In genomic region chr9:2613730-2614271, GRCh38 we compare ENCODE assay signal across 16 cellular contexts. TPM values are rescaled to one million over a fixed set of nuclear protein-coding genes. Genes with fewer than 3 reads are reported as not detected.
DNase-seq lines count a peak whose midpoint lies in the region; ATAC-seq and TF ChIP-seq lines count a peak whose summit lies in the region.
"Had no signal": no experiment of that assay in that cellular context is flagged by ENCODE, and none has a peak within 500 bp of the region (broad histone marks: within the 10 kb centered on the region; RNA-seq: fewer than 3 reads in every experiment).

No MANE protein-coding gene starts in this region.

- no peak overlapping the region for H4K5ac ChIP-seq in H9 (ENCODE audit: insufficient read length, low read depth, low read length)

- no peaks in the 10 kb centered on the region for H4K20me1 ChIP-seq in H9 (ENCODE audit: control insufficient read depth, insufficient read depth, insufficient read length)

- no peaks in the 10 kb centered on the region for H3K79me1 ChIP-seq in H9 (ENCODE audit: insufficient read depth, low read depth, low read length, poor library complexity, severe bottlenecking)

- H3K4me3 Mint-ChIP-seq in H9 (peak overlapping the region in 1 of 2 experiments; percentile 6; a peak in 1 of 5 replicates), nephron progenitor cell (no peak overlapping the region), endothelial cell (ENCODE audit: unreplicated experiment) (no peak overlapping the region)
- H3K4me3 Mint-ChIP-seq: brain had no signal

- no peak overlapping the region for H2AFZ ChIP-seq in H9 (ENCODE audit: low read length)

- H3K9me3 Mint-ChIP-seq in H9 (peaks cover 0 to 4% of the 10 kb centered on the region in 2 experiments; a peak in 1 of 5 replicates), nephron progenitor cell (peaks cover 6% of the 10 kb centered on the region), endothelial cell (ENCODE audit: unreplicated experiment) (no peaks in the 10 kb centered on the region)

- peaks cover 5 to 10% (median 6%) of the 10 kb centered on the region in 3 experiments; a peak in 6 of 7 replicates for H3K36me3 Mint-ChIP-seq in H9 (ENCODE audit: insufficient read depth in 1 of 3, low read depth in 3 of 3)
- H3K36me3 Mint-ChIP-seq in nephron progenitor cell (ENCODE audit: low read depth), result no peaks in the 10 kb centered on the region
- no peaks in the 10 kb centered on the region for H3K36me3 Mint-ChIP-seq in endothelial cell (ENCODE audit: low read depth, unreplicated experiment)

- no peak overlapping the region for H3K23ac ChIP-seq in H9 (ENCODE audit: insufficient read length, low read depth, low read length)

- H2BK15ac ChIP-seq in H9 (ENCODE audit: low read depth, low read length), result no peak overlapping the region

- no peaks in the 10 kb centered on the region for H3K27me3 ChIP-seq in H9 (ENCODE audit: insufficient read depth, low read length)

- H3K4ac ChIP-seq in H9 (ENCODE audit: low read depth, low read length), result no peak overlapping the region; the same call in 1 of the 2 replicates

- H3K14ac ChIP-seq in H9 (ENCODE audit: insufficient read depth, low read length), result no peak overlapping the region

- H3K4me2 ChIP-seq in H9 (ENCODE audit: insufficient read depth, insufficient read length, low read length), result no peak overlapping the region
- H3K4me2 ChIP-seq: KMS-11 had no signal

- H3K23me2 ChIP-seq in H9 (ENCODE audit: insufficient read length, low read depth, low read length, poor library complexity, severe bottlenecking), result no peaks in the 10 kb centered on the region

- H3K9ac ChIP-seq in H9 (ENCODE audit: extremely low read depth, insufficient read length, low read length), result no peak overlapping the region
- H3K9ac ChIP-seq: KMS-11 had no signal

- no peak overlapping the region for H2BK120ac ChIP-seq in H9 (ENCODE audit: low read depth, low read length, poor library complexity, severe bottlenecking)

- H3K27ac Mint-ChIP-seq in H9, result peak overlapping the region; percentile 68 to 92 (median 68); a peak in 6 of 7 replicates
- H3K27ac Mint-ChIP-seq in nephron progenitor cell, result no peak overlapping the region
- no peak overlapping the region for H3K27ac Mint-ChIP-seq in endothelial cell (ENCODE audit: unreplicated experiment)

- peaks cover 46 to 57% of the 10 kb centered on the region in 2 experiments for H3K4me1 Mint-ChIP-seq in H9
- H3K4me1 Mint-ChIP-seq in nephron progenitor cell, result peaks cover 8% of the 10 kb centered on the region
- H3K4me1 Mint-ChIP-seq in endothelial cell (ENCODE audit: unreplicated experiment), result no peaks in the 10 kb centered on the region

- H3K27me3 Mint-ChIP-seq in H9 (ENCODE audit: low read depth), result 0 out of 2 replicates have a peak, but pooled peaks cover 3% of the 10 kb centered on the region
- H3K27me3 Mint-ChIP-seq in nephron progenitor cell (ENCODE audit: low read depth, poor library complexity), result peaks cover 7% of the 10 kb centered on the region
- H3K27me3 Mint-ChIP-seq in endothelial cell (ENCODE audit: unreplicated experiment), result peaks cover 2% of the 10 kb centered on the region

- peak overlapping the region; percentile 34 for H3K27ac ChIP-seq in H9 (ENCODE audit: insufficient read length, low read depth, low read length)
- H3K27ac ChIP-seq: KMS-11, spleen, VCaP had no signal

- no peak overlapping the region for H2BK5ac ChIP-seq in H9 (ENCODE audit: insufficient read length, low read length)

- DNase-seq in H9 (peak; percentile 66), NCI-H2107 (lab: John Stamatoyannopoulos, UW) (peak; percentile 67), myocyte (ENCODE audit: low read depth) (peak; percentile 32), nephron progenitor cell (no peak), cortex of kidney (lab: John Stamatoyannopoulos, UW) (no peak), endothelial cell (ENCODE audit: low spot score) (no peak)
- no peak for DNase-seq in stimulated activated CD4-positive, alpha-beta T cell treated with anti-CD3 and anti-CD28 coated beads, Interleukin-12 subunit alpha, Interleukin-12 subunit beta, amount 100 ng/mL, for 4 hours
- DNase-seq: activated gamma-delta T cell treated with Interleukin-2 at 50 U/mL for 16 hours, midbrain, NCI-H1930, PC-3, spleen had no signal

- no peak overlapping the region for H2BK12ac ChIP-seq in H9 (ENCODE audit: insufficient read length, low read depth, low read length)

- no peak for TF ChIP-seq CTCF in H9 (conservative IDR thresholded peaks at IDR 0.05)
- no peak for TF ChIP-seq CTCF in nephron progenitor cell (IDR thresholded peaks at IDR 0.05)
- no peak for TF ChIP-seq CTCF in endothelial cell (IDR thresholded peaks at IDR 0.05; ENCODE audit: unreplicated experiment)

- peaks cover 16% of the 10 kb centered on the region; the same call in 1 of the 2 replicates for H3K4me1 ChIP-seq in H9 (ENCODE audit: insufficient read depth, low read length)
- H3K4me1 ChIP-seq: spleen had no signal

- peaks cover 2% of the 10 kb centered on the region for H3K79me2 ChIP-seq in H9 (ENCODE audit: insufficient read depth, low read length)

- H2BK20ac ChIP-seq in H9 (ENCODE audit: low read depth, low read length, poor library complexity, severe bottlenecking), result no peak overlapping the region

- H3K56ac ChIP-seq in H9 (ENCODE audit: insufficient read length, low read depth, low read length), result no peak overlapping the region

- no peaks in the 10 kb centered on the region for H3K9me3 ChIP-seq in H9 (ENCODE audit: control insufficient read depth, low read depth, low read length)
- H3K9me3 ChIP-seq: spleen had no signal

- no peak overlapping the region for H4K8ac ChIP-seq in H9 (replicated peaks; ENCODE audit: insufficient read length, low read depth, low read length)

- no peak overlapping the region for H3T11ph ChIP-seq in H9 (ENCODE audit: low read length)

- ATAC-seq in esophagus mucosa, result peak; percentile 26
- ATAC-seq: PC-3 had no signal

- no peak overlapping the region for H3K18ac ChIP-seq in H9 (ENCODE audit: insufficient read length, low read depth, low read length)

- no peak overlapping the region for H2AK5ac ChIP-seq in H9 (ENCODE audit: insufficient read length, low read length)

- no CpG with 5 or more reads among the region's 3 CpGs for WGBS in H9 (ENCODE audit: extremely low coverage, insufficient read length, low lambda C conversion rate)

- H4K91ac ChIP-seq in H9 (ENCODE audit: insufficient read length, low read depth, low read length), result no peak overlapping the region

RNA-seq across cellular contexts. Expression of gene VLDLR, which starts 7.8 kb away (rescaled TPM):
- total RNA-seq in H9 (2021), result 16.6 and 19.1 TPM in 2 replicates
- 26.6 TPM for total RNA-seq in esophagus mucosa
- total RNA-seq in myocyte, result 2.1 and 13.9 TPM in 2 replicates
- polyA plus RNA-seq in myocyte (2012), result 15.5 TPM
- 4.4 TPM for total RNA-seq in endothelial cell (ENCODE audit: unreplicated experiment)

Comparison
In these comparisons a context has a peak if more than half of its experiments do, and no peak if none do; other contexts are left out.
1. DNase-seq: peak in H9 (single experiment), NCI-H2107 (single experiment) and myocyte (single experiment); none in nephron progenitor cell (single experiment), cortex of kidney (single experiment), endothelial cell (single experiment) and stimulated activated CD4-positive, alpha-beta T cell treated with anti-CD3 and anti-CD28 coated beads, Interleukin-12 subunit alpha, Interleukin-12 subunit beta, amount 100 ng/mL, for 4 hours (single experiment).
2. H3K27ac Mint-ChIP-seq: peak in H9 (3 of 3); none in nephron progenitor cell (single experiment) and endothelial cell (single experiment).